ENCODE assay signal across 9 cellular contexts in genomic region chr9:37364751-37365360, GRCh38. TPM values are rescaled to one million over a fixed set of nuclear protein-coding genes. Genes with fewer than 3 reads are reported as not detected.
DNase-seq lines count a peak whose midpoint lies in the region; ATAC-seq and TF ChIP-seq lines count a peak whose summit lies in the region.
"Had no signal": no experiment of that assay in that cellular context is flagged by ENCODE, and none has a peak within 500 bp of the region (broad histone marks: within the 10 kb centered on the region; RNA-seq: fewer than 3 reads in every experiment).

No MANE protein-coding gene starts in this region.

- no peak overlapping the region for H3K4me2 ChIP-seq in OCI-LY7 (ENCODE audit: low read length)

- peaks cover 67% of the 10 kb centered on the region for H3K4me1 ChIP-seq in OCI-LY7 (ENCODE audit: insufficient read depth, low read length, poor library complexity, severe bottlenecking)
- no peaks in the 10 kb centered on the region for H3K4me1 ChIP-seq in right atrium auricular region

- no peaks in the 10 kb centered on the region; the same call in 1 of the 2 replicates for H3K79me2 ChIP-seq in OCI-LY7 (ENCODE audit: insufficient read depth, low read depth, low read length)

- TF ChIP-seq CTCF in OCI-LY7 (conservative IDR thresholded peaks at IDR 0.05; ENCODE audit: low read length), result peak; percentile 79
- peak; percentile 30 for TF ChIP-seq CTCF in epithelial cell of proximal tubule (conservative IDR thresholded peaks at IDR 0.05; ENCODE audit: low read depth, low read length)
- TF ChIP-seq CTCF in right atrium auricular region (IDR thresholded peaks at IDR 0.05), result no peak

- BruUV-seq in OCI-LY7 (replicated peaks; lab: Mats Ljungman, UMichigan), result no TSS peak

- H3K36me3 Mint-ChIP-seq in stimulated activated effector memory CD8-positive, alpha-beta T cell treated with anti-CD3 and anti-CD28 coated beads, Interleukin-12 subunit alpha, Interleukin-12 subunit beta, amount 100 ng/mL, for 72 hours, result no peaks in the 10 kb centered on the region

- POLR2A ChIA-PET in OCI-LY7 (lab: Charles Lee), result interaction anchor here (0.7 to 2.5 kb wide), 7 partner anchors 9 to 440 kb away, joined by 3 to 12 read pairs (median 4); no protein-coding TSS in a partner anchor

- peak; percentile 4 to 15 for DNase-seq in activated CD4-positive, alpha-beta T cell treated with anti-CD3 and anti-CD28 coated beads for 24 hours (ENCODE audit: low read depth in 2 of 2)
- DNase-seq in activated CD4-positive, alpha-beta T cell treated with anti-CD3 and anti-CD28 coated beads, Interleukin-2, amount 50 U/mL, for 1 hour, result no peak
- peak; percentile 58 for DNase-seq in OCI-LY7 (ENCODE audit: low spot score)
- no peak for DNase-seq in epithelial cell of proximal tubule (ENCODE audit: low read depth)
- no peak for DNase-seq in stimulated activated effector memory CD8-positive, alpha-beta T cell treated with anti-CD3 and anti-CD28 coated beads, Interleukin-12 subunit alpha, Interleukin-12 subunit beta, amount 100 ng/mL, for 72 hours (ENCODE audit: low spot score in 2 of 2)
- no peak for DNase-seq in right atrium auricular region (ENCODE audit: low spot score)
- DNase-seq: right cardiac atrium had no signal

- no peak overlapping the region for H2AFZ ChIP-seq in OCI-LY7 (ENCODE audit: low read length)

- H3K36me3 ChIP-seq in OCI-LY7 (ENCODE audit: insufficient read depth, low read length) (peaks cover 27% of the 10 kb centered on the region), right atrium auricular region (no peaks in the 10 kb centered on the region)

- no peaks in the 10 kb centered on the region for H3K9me3 Mint-ChIP-seq in stimulated activated effector memory CD8-positive, alpha-beta T cell treated with anti-CD3 and anti-CD28 coated beads, Interleukin-12 subunit alpha, Interleukin-12 subunit beta, amount 100 ng/mL, for 72 hours

- H3K27ac ChIP-seq in OCI-LY7 (ENCODE audit: low read depth, low read length, poor library complexity, severe bottlenecking) (no peak overlapping the region), right atrium auricular region (no peak overlapping the region)

- peak; percentile 47 for ATAC-seq in stimulated activated effector memory CD8-positive, alpha-beta T cell treated with anti-CD3 and anti-CD28 coated beads, Interleukin-12 subunit alpha, Interleukin-12 subunit beta, amount 100 ng/mL, for 72 hours
- ATAC-seq in HG03521 (IDR thresholded peaks at IDR 0.05; ENCODE audit: unreplicated experiment) (no peak), HG03135 (IDR thresholded peaks at IDR 0.05; ENCODE audit: unreplicated experiment) (no peak)
- ATAC-seq: right cardiac atrium had no signal

- H3K9me3 ChIP-seq in OCI-LY7 (ENCODE audit: low read length) (no peaks in the 10 kb centered on the region), right atrium auricular region (no peaks in the 10 kb centered on the region)

- peaks cover 5% of the 10 kb centered on the region for H3K4me1 Mint-ChIP-seq in stimulated activated effector memory CD8-positive, alpha-beta T cell treated with anti-CD3 and anti-CD28 coated beads, Interleukin-12 subunit alpha, Interleukin-12 subunit beta, amount 100 ng/mL, for 72 hours

- H3K27me3 ChIP-seq in right atrium auricular region, result no peaks in the 10 kb centered on the region

- H3K4me3 Mint-ChIP-seq in stimulated activated effector memory CD8-positive, alpha-beta T cell treated with anti-CD3 and anti-CD28 coated beads, Interleukin-12 subunit alpha, Interleukin-12 subunit beta, amount 100 ng/mL, for 72 hours, result no peak overlapping the region

- no peak overlapping the region for H3K27ac Mint-ChIP-seq in stimulated activated effector memory CD8-positive, alpha-beta T cell treated with anti-CD3 and anti-CD28 coated beads, Interleukin-12 subunit alpha, Interleukin-12 subunit beta, amount 100 ng/mL, for 72 hours

- intact Hi-C loops in OCI-LY7 (cut with micrococcal nuclease; ENCODE audit: unreplicated experiment), result loop anchor here (10.0 kb wide), 1 partner anchor 490 kb away; no protein-coding TSS in a partner anchor

- no peak overlapping the region for H3K4me3 ChIP-seq in OCI-LY7 (ENCODE audit: low read depth, low read length, poor library complexity, severe bottlenecking)
- H3K4me3 ChIP-seq in epithelial cell of proximal tubule (ENCODE audit: low read depth, low read length), result no peak overlapping the region
- no peak overlapping the region for H3K4me3 ChIP-seq in right atrium auricular region

- no peaks in the 10 kb centered on the region for H4K20me1 ChIP-seq in OCI-LY7 (ENCODE audit: insufficient read depth, low read length)

- CTCF ChIA-PET in OCI-LY7 (lab: Charles Lee; ENCODE audit: unreplicated experiment), result interaction anchor here (1.4 kb wide), 1 partner anchor 13 kb away, joined by 4 read pairs; no protein-coding TSS in a partner anchor

- H3K9me2 ChIP-seq in OCI-LY7 (ENCODE audit: insufficient read depth, low read length), result no peaks in the 10 kb centered on the region

RNA-seq across cellular contexts. Expression of gene GRHPR, which starts 57.6 kb away (rescaled TPM):
- total RNA-seq in OCI-LY7 (2014; rRNA removed; shearing (Covaris generic)), result 135 and 148 TPM in 2 replicates
- total RNA-seq in OCI-LY7 (2022), result 105 and 106 TPM in 2 replicates
- total RNA-seq in epithelial cell of proximal tubule, result 136 and 138 TPM in 2 replicates
- 100 to 1,000 TPM; 129 to 137 TPM for total RNA-seq in right atrium auricular region

Comparison
In these comparisons a context has a peak if more than half of its experiments do, and no peak if none do; other contexts are left out.
1. DNase-seq: peak in activated CD4-positive, alpha-beta T cell treated with anti-CD3 and anti-CD28 coated beads for 24 hours (2 of 2) and OCI-LY7 (single experiment); none in activated CD4-positive, alpha-beta T cell treated with anti-CD3 and anti-CD28 coated beads, Interleukin-2, amount 50 U/mL, for 1 hour (single experiment), epithelial cell of proximal tubule (single experiment), stimulated activated effector memory CD8-positive, alpha-beta T cell treated with anti-CD3 and anti-CD28 coated beads, Interleukin-12 subunit alpha, Interleukin-12 subunit beta, amount 100 ng/mL, for 72 hours (0 of 2) and right atrium auricular region (single experiment).
2. CTCF ChIP-seq: peak in OCI-LY7 (single experiment) and epithelial cell of proximal tubule (single experiment); none in right atrium auricular region (0 of 2).